In the genomic region with DNA sequence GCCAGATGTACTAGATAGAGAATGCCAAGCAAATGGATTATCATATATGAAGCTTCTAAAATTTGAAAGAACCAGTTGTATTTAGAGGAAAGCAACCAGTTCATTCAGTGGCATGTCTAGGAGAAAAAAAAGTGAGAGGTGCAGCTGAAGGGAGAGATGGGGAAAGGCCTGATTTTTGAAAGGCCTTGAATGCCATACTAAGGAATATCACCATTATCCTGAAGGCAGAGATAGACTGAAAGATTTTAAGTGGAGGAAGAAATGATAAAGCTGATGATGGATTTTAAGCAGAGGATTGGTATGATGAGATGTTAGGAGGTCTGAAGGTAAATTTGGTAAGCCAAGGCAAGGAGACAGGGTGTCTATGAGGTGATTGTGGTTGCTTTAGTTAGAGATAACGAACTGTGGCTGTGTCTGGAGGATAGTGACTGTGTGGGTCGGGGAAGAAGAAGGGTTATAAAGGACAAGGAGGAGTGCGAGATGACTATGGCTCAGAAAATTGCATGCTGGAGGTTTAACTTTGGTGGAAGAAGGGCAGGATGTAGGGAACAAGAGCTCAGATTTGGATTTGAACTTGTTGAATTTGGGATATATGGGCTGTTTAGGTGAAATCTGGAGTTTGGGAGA, we compare ENCODE assay signal across 21 cellular contexts.
"Had no signal": no experiment of that assay in that cellular context is flagged by ENCODE, and none has a peak within 500 bp of the region (broad histone marks: within the 10 kb centered on the region; RNA-seq: fewer than 3 reads in every experiment).

No MANE protein-coding gene starts in this region.

- H3K4me3 Mint-ChIP-seq: activated CD4-positive, alpha-beta memory T cell treated with anti-CD3 and anti-CD28 coated beads, Interleukin-2, amount 10 ng/mL, durations not matched to agents 7 days and 5 days; activated naive CD8-positive, alpha-beta T cell; activated T-cell treated with anti-CD3 and anti-CD28 coated beads, Interleukin-2, amount 50 U/mL, for 4 hours; central memory CD8-positive, alpha-beta T cell had no signal

- DNase-seq: activated CD4-positive, alpha-beta memory T cell treated with anti-CD3 and anti-CD28 coated beads, Interleukin-2, amount 10 ng/mL, durations not matched to agents 7 days and 5 days; activated CD4-positive, alpha-beta T cell treated with anti-CD3 and anti-CD28 coated beads for 4 hours; activated gamma-delta T cell treated with Interleukin-2 at 50 U/mL for 16 hours; activated T-cell treated with anti-CD3 and anti-CD28 coated beads, Interleukin-2, amount 50 U/mL, for 4 hours; amygdala; cortex of kidney; effector CD4-positive, alpha-beta T cell; gastrocnemius medialis; heart right ventricle; left colon; mucosa of descending colon; naive thymus-derived CD8-positive, alpha-beta T cell; stimulated activated CD4-positive, alpha-beta T cell treated with anti-CD3 and anti-CD28 coated beads, Interleukin-4, amount 100 ng/mL, for 4 hours; stimulated activated CD8-positive, alpha-beta memory T cell treated with anti-CD3 and anti-CD28 coated beads, Interleukin-4, amount 100 ng/mL, for 48 hours; stimulated activated naive CD4-positive, alpha-beta T cell treated with Interleukin-2 at 50 U/mL for 16 hours; substantia nigra had no signal

- H3K9me3 ChIP-seq: gastrocnemius medialis, heart right ventricle, mucosa of descending colon had no signal

- ATAC-seq: activated T-cell treated with anti-CD3 and anti-CD28 coated beads, Interleukin-2, amount 50 U/mL, for 4 hours; gastrocnemius medialis; heart right ventricle; left colon; mucosa of descending colon; naive thymus-derived CD8-positive, alpha-beta T cell had no signal

- H3K27ac Mint-ChIP-seq: activated CD4-positive, alpha-beta memory T cell treated with anti-CD3 and anti-CD28 coated beads, Interleukin-2, amount 10 ng/mL, durations not matched to agents 7 days and 5 days; activated naive CD8-positive, alpha-beta T cell; naive thymus-derived CD8-positive, alpha-beta T cell had no signal

- H3K27me3 ChIP-seq: gastrocnemius medialis, heart right ventricle had no signal

- H3K36me3 ChIP-seq: gastrocnemius medialis had no signal

- H3K27ac ChIP-seq: gastrocnemius medialis, heart right ventricle, skin epidermis had no signal

- H3K27me3 Mint-ChIP-seq: activated CD4-positive, alpha-beta memory T cell treated with anti-CD3 and anti-CD28 coated beads, Interleukin-2, amount 10 ng/mL, durations not matched to agents 7 days and 5 days; activated naive CD8-positive, alpha-beta T cell; brain; central memory CD8-positive, alpha-beta T cell; naive thymus-derived CD8-positive, alpha-beta T cell had no signal

- H3K4me1 ChIP-seq: gastrocnemius medialis had no signal

- H3K9me3 Mint-ChIP-seq: activated CD4-positive, alpha-beta memory T cell treated with anti-CD3 and anti-CD28 coated beads, Interleukin-2, amount 10 ng/mL, durations not matched to agents 7 days and 5 days; central memory CD8-positive, alpha-beta T cell had no signal

- H3K4me3 ChIP-seq: gastrocnemius medialis, heart right ventricle, lung, mucosa of descending colon, skin epidermis had no signal
